Comparison of ENCODE assay signal across 29 cellular contexts in the genomic region with DNA sequence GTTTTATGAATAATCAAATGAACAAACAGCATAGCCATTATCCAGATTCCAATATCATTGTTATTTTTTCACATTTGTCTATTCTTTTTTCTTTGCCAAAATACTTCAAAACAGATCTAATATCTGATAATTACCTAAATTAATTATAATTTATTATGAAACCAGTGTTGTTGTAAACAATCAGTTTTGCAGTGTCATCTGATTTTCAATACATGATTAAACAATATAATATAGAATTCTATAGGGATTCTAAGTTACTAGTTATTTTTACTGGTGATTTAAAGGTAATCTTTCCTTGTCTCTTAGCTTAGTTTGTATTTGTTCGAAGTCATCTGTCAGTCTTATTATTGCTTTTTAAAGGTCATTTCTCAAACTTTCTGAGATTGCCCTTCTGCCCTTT.
"Had no signal": no experiment of that assay in that cellular context is flagged by ENCODE, and none has a peak within 500 bp of the region (broad histone marks: within the 10 kb centered on the region; RNA-seq: fewer than 3 reads in every experiment).

No MANE protein-coding gene starts in this region.

- H3K4me1 ChIP-seq: colonic mucosa, esophagus muscularis mucosa, foreskin keratinocyte, gastroesophageal sphincter, heart left ventricle, psoas muscle, stomach, thyroid gland, vagina had no signal

- H3K27ac Mint-ChIP-seq: dendritic cell treated with granulocyte-macrophage colony-stimulating factor and Interleukin-4, amounts not matched to agents 40 ng/mL and 50 ng/mL, for 4 days; memory B cell had no signal

- H3K27me3 ChIP-seq: colonic mucosa, esophagus muscularis mucosa, foreskin keratinocyte, gastroesophageal sphincter, heart left ventricle, ovary, stomach, thyroid gland, vagina had no signal

- H3K9me3 ChIP-seq: colonic mucosa, esophagus muscularis mucosa, gastroesophageal sphincter, heart left ventricle, ovary, psoas muscle, stomach, thyroid gland, vagina had no signal

- H3K4me2 ChIP-seq: smooth muscle cell had no signal

- ATAC-seq: foreskin keratinocyte, gastroesophageal sphincter, heart left ventricle, left lobe of liver, natural killer cell, psoas muscle, right cardiac atrium had no signal

- H3K36me3 ChIP-seq: colonic mucosa, ovary, thyroid gland had no signal

- H3K4me3 Mint-ChIP-seq: dendritic cell treated with granulocyte-macrophage colony-stimulating factor and Interleukin-4, amounts not matched to agents 40 ng/mL and 50 ng/mL, for 4 days; memory B cell; natural killer cell had no signal

- H3K9me3 Mint-ChIP-seq: dendritic cell treated with granulocyte-macrophage colony-stimulating factor and Interleukin-4, amounts not matched to agents 40 ng/mL and 50 ng/mL, for 4 days; memory B cell; natural killer cell had no signal

- FAIRE-seq: endothelial cell of umbilical vein, keratinocyte had no signal

- H3K4me3 ChIP-seq: colonic mucosa, esophagus muscularis mucosa, gastroesophageal sphincter, heart left ventricle, lung, ovary, psoas muscle, smooth muscle cell, stomach, thyroid gland, vagina had no signal

- H3K27me3 Mint-ChIP-seq: dendritic cell treated with granulocyte-macrophage colony-stimulating factor and Interleukin-4, amounts not matched to agents 40 ng/mL and 50 ng/mL, for 4 days; memory B cell had no signal

- H3K27ac ChIP-seq: colonic mucosa, esophagus muscularis mucosa, foreskin keratinocyte, gastroesophageal sphincter, heart left ventricle, ovary, psoas muscle, stomach, thyroid gland, vagina had no signal

- DNase-seq: colonic mucosa; effector CD8-positive, alpha-beta T cell; foreskin keratinocyte; heart left ventricle; hippocampal formation; natural killer cell; occipital lobe; ovary; posterior cingulate gyrus; psoas muscle; right cardiac atrium; stimulated activated CD4-positive, alpha-beta T cell treated with anti-CD3 and anti-CD28 coated beads, Interleukin-12 subunit alpha, Interleukin-12 subunit beta, amount 100 ng/mL, for 4 hours; stimulated activated CD4-positive, alpha-beta T cell treated with anti-CD3 and anti-CD28 coated beads, Interleukin-1b, Interleukin-23, amount 100 ng/mL, for 48 hours; stimulated activated CD4-positive, alpha-beta T cell treated with anti-CD3 and anti-CD28 coated beads, Interleukin-4, amount 100 ng/mL, for 1 hour; stimulated activated CD8-positive, alpha-beta memory T cell treated with anti-CD3 and anti-CD28 coated beads, Interleukin-4, amount 100 ng/mL, for 48 hours; stimulated activated naive CD4-positive, alpha-beta T cell treated with Interleukin-2 at 50 U/mL for 16 hours; stomach; thyroid gland; trophoblast cell had no signal
